Comparison of ENCODE assay signal across 17 cellular contexts in the genomic region with DNA sequence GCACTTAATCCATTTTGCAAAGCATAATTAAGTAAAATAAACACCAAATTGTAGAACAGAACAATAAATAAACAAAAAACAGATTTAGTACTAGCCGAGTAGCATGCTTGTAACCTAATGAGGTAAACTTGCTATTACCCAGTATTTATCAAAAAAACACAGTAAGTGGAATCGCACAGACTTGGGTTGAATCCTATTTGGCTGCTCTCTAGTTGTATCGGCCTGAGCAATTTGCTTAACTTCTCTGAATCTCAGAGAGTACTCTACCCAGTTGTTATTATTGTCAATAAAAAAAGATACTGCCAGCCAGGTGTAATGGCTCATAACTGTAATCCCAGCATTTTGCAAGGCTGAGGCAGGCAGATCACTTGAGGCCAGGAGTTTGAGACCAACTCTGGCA.
DNase-seq lines count a peak whose midpoint lies in the region; ATAC-seq, FAIRE-seq and TF ChIP-seq lines count a peak whose summit lies in the region.
"Had no signal": no experiment of that assay in that cellular context is flagged by ENCODE, and none has a peak within 500 bp of the region (broad histone marks: within the 10 kb centered on the region; RNA-seq: fewer than 3 reads in every experiment).

No MANE protein-coding gene starts in this region.

- TF ChIP-seq RAD21 in liver (IDR thresholded peaks at IDR 0.05) = no peak
- no peak for TF ChIP-seq RAD21 in HepG2 (CRISPR knock-in tag; IDR thresholded peaks at IDR 0.05)

- TF ChIP-seq CTCF in liver (IDR thresholded peaks at IDR 0.05; ENCODE audit: low read depth, low read length, missing input control) (no peak), HepG2 (CRISPR knock-in tag; IDR thresholded peaks at IDR 0.05) (no peak), parathyroid adenoma (IDR thresholded peaks at IDR 0.05) (no peak), Caco-2 (IDR thresholded peaks at IDR 0.05; ENCODE audit: insufficient read depth in 1 of 2, low read depth in 1 of 2, low read length in 1 of 2, severe bottlenecking in 1 of 2, unreplicated experiment in 1 of 2) (no peak)

- TF ChIP-seq EP300 in HepG2 (IDR thresholded peaks at IDR 0.05; ENCODE audit: low read depth in 2 of 2, low read length in 2 of 2) (no peak), HepG2 (CRISPR knock-in tag; IDR thresholded peaks at IDR 0.05; ENCODE audit: borderline replicate concordance) (no peak)

- no peak for ATAC-seq in HepG2
- ATAC-seq: A549 had no signal

- POLR2A ChIA-PET in HepG2 (lab: Yijun Ruan, JAX) = no interaction called here
- POLR2A ChIA-PET in Caco-2 (lab: Charles Lee) = no interaction called here

- no peak for DNase-seq in HepG2 (ENCODE audit: low spot score)
- no peak for DNase-seq in EL
- DNase-seq in Caco-2 = no peak
- no peak for DNase-seq in HCEC 1CT
- no peak for DNase-seq in GDM1 (lab: John Stamatoyannopoulos, UW)
- DNase-seq: C1 segment of cervical spinal cord, DND-41, GF-D8, GM23248, KG1, NCI-H1048, NCI-H1436 treated with DMSO at 0.1 percent for 48 hours had no signal

- H3K4me3 Mint-ChIP-seq in Caco-2 (ENCODE audit: unreplicated experiment) = no peak overlapping the region

- no peaks in the 10 kb centered on the region for H3K36me3 Mint-ChIP-seq in Caco-2 (ENCODE audit: insufficient read depth, unreplicated experiment)

- no peaks in the 10 kb centered on the region for H4K20me1 ChIP-seq in HepG2 (ENCODE audit: insufficient read depth, low read length)

- no peaks in the 10 kb centered on the region for H3K9me3 ChIP-seq in liver (ENCODE audit: control insufficient read depth in 4 of 4, low read length in 3 of 4)
- peaks cover 72% of the 10 kb centered on the region for H3K9me3 ChIP-seq in HepG2 (ENCODE audit: low read length)
- no peaks in the 10 kb centered on the region for H3K9me3 ChIP-seq in parathyroid adenoma (ENCODE audit: control insufficient read depth, low read length)
- no peaks in the 10 kb centered on the region for H3K9me3 ChIP-seq in Caco-2
- H3K9me3 ChIP-seq: A549 had no signal

- CTCF ChIA-PET in HepG2 (lab: Yijun Ruan, JAX; ENCODE audit: low intra/inter-chr PET ratio, low total read pairs) = no interaction called here
- CTCF ChIA-PET in Caco-2 (lab: Charles Lee) = no interaction called here

- H3K4me3 ChIP-seq in liver (ENCODE audit: low read depth in 1 of 3, low read length in 3 of 3) (no peak overlapping the region), HepG2 (replicated peaks in 1 of 3; ENCODE audit: insufficient read depth in 1 of 3, low read depth in 2 of 3, low read length in 3 of 3) (no peak overlapping the region), parathyroid adenoma (ENCODE audit: low read depth, low read length) (no peak overlapping the region), Caco-2 (ENCODE audit: low read depth, low read length) (no peak overlapping the region)
- H3K4me3 ChIP-seq: A549, GM23248 had no signal

- H3K4me1 Mint-ChIP-seq in Caco-2 (ENCODE audit: low read depth, unreplicated experiment) = no peaks in the 10 kb centered on the region

- in situ Hi-C loops in HepG2 (cut with HindIII; ENCODE audit: extremely low pct_ligation_motif_present, low pct_unique_long_range_greater_than_20kb) = no loop called here

- H3K27ac Mint-ChIP-seq in Caco-2 (ENCODE audit: unreplicated experiment) = no peak overlapping the region

- no peak overlapping the region for H3K9ac ChIP-seq in liver (ENCODE audit: low read depth in 1 of 2, low read length in 2 of 2)
- H3K9ac ChIP-seq in HepG2 (ENCODE audit: insufficient read depth, low read depth, low read length) = no peak overlapping the region
- H3K9ac ChIP-seq in parathyroid adenoma = no peak overlapping the region
- H3K9ac ChIP-seq: GM23248 had no signal

- no peaks in the 10 kb centered on the region for H3K79me2 ChIP-seq in HepG2 (ENCODE audit: insufficient read depth, low read length)
- H3K79me2 ChIP-seq in parathyroid adenoma = no peaks in the 10 kb centered on the region

- BruUV-seq in HepG2 (replicated peaks; lab: Mats Ljungman, UMichigan) = no TSS peak
- no TSS peak for BruUV-seq in Caco-2 (replicated peaks; lab: Mats Ljungman, UMichigan)

- H3K4me1 ChIP-seq in liver (ENCODE audit: control insufficient read depth in 4 of 4, insufficient read depth in 4 of 4, low read length in 3 of 4) = peaks cover 0 to 15% (median 8%) of the 10 kb centered on the region in 4 donors
- no peaks in the 10 kb centered on the region for H3K4me1 ChIP-seq in HepG2 (ENCODE audit: insufficient read depth, low read length)
- peaks cover 6% of the 10 kb centered on the region for H3K4me1 ChIP-seq in parathyroid adenoma
- no peaks in the 10 kb centered on the region for H3K4me1 ChIP-seq in Caco-2
- H3K4me1 ChIP-seq: A549 had no signal

- TF ChIP-seq POLR2A in HepG2 (IDR thresholded peaks at IDR 0.05; ENCODE audit: insufficient read depth in 1 of 2, low read depth in 2 of 2, low read length in 2 of 2) = no peak

- no peak overlapping the region for H2AFZ ChIP-seq in HepG2 (ENCODE audit: low read length)
- H2AFZ ChIP-seq in parathyroid adenoma = peak overlapping the region; percentile 47
- H2AFZ ChIP-seq: GM23248 had no signal

- intact Hi-C loops in HepG2 (cut with micrococcal nuclease; ENCODE audit: unreplicated experiment) = no loop called here
- intact Hi-C loops in Caco-2 (cut with micrococcal nuclease; ENCODE audit: unreplicated experiment) = no loop called here

- no peaks in the 10 kb centered on the region for H3K27me3 Mint-ChIP-seq in Caco-2 (ENCODE audit: insufficient read depth, unreplicated experiment)

- H3K27ac ChIP-seq in liver (ENCODE audit: low read depth in 1 of 2, low read length in 2 of 2) (no peak overlapping the region), HepG2 (ENCODE audit: extremely low read length, insufficient read depth, low read length) (no peak overlapping the region), parathyroid adenoma (no peak overlapping the region)
- H3K27ac ChIP-seq: A549, GM23248 had no signal

- FAIRE-seq in HepG2 (lab: Jason Lieb, UNC) (no peak), islet of Langerhans (lab: Jason Lieb, UNC) (peak; percentile 53)
- FAIRE-seq: A549, GM12892 had no signal

- no peaks in the 10 kb centered on the region for H3K9me3 Mint-ChIP-seq in Caco-2 (ENCODE audit: unreplicated experiment)

- 35% methylated on average over 3 of the region's 3 CpGs for WGBS in liver
- 58% methylated on average over 3 of the region's 3 CpGs for WGBS in HepG2 (ENCODE audit: low lambda C conversion rate)

- no peaks in the 10 kb centered on the region for H3K27me3 ChIP-seq in liver (ENCODE audit: control insufficient read depth in 4 of 4, insufficient read depth in 4 of 4, low read length in 3 of 4)
- H3K27me3 ChIP-seq in HepG2 (ENCODE audit: control insufficient read depth in 1 of 2, insufficient read depth in 2 of 2, low read length in 2 of 2) = no peaks in the 10 kb centered on the region
- H3K27me3 ChIP-seq in parathyroid adenoma (ENCODE audit: control insufficient read depth, insufficient read depth, low read length) = no peaks in the 10 kb centered on the region
- no peaks in the 10 kb centered on the region for H3K27me3 ChIP-seq in Caco-2 (replicated peaks; ENCODE audit: control insufficient read depth, insufficient read depth, low read length)

- H3K4me2 ChIP-seq in HepG2 (ENCODE audit: low read depth, low read length) (no peak overlapping the region), parathyroid adenoma (ENCODE audit: low read length) (no peak overlapping the region)
- H3K4me2 ChIP-seq: A549 had no signal

- no peaks in the 10 kb centered on the region for H3K36me3 ChIP-seq in liver (ENCODE audit: control insufficient read depth in 4 of 4, insufficient read depth in 3 of 4, low read depth in 1 of 4, low read length in 3 of 4)
- no peaks in the 10 kb centered on the region for H3K36me3 ChIP-seq in HepG2 (replicated peaks in 1 of 2; ENCODE audit: control insufficient read depth in 1 of 2, insufficient read depth in 2 of 2, low read length in 2 of 2)
- no peaks in the 10 kb centered on the region for H3K36me3 ChIP-seq in parathyroid adenoma (ENCODE audit: control insufficient read depth, insufficient read depth, low read length)
- H3K36me3 ChIP-seq in Caco-2 (ENCODE audit: control insufficient read depth, insufficient read depth, low read length) = no peaks in the 10 kb centered on the region

TF ChIP-seq in liver, 16 proteins besides CTCF, POLR2A, EP300 and RAD21:
- TF ChIP-seq YY1 (IDR thresholded peaks at IDR 0.05) (peak; percentile 7), GABPA (IDR thresholded peaks at IDR 0.05 in 1 of 2, conservative IDR thresholded peaks at IDR 0.05 in 1 of 2) (no peak)

TF ChIP-seq in HepG2, 621 proteins besides CTCF, POLR2A, EP300 and RAD21 (continues in another document):
- TF ChIP-seq, protein P1, sequence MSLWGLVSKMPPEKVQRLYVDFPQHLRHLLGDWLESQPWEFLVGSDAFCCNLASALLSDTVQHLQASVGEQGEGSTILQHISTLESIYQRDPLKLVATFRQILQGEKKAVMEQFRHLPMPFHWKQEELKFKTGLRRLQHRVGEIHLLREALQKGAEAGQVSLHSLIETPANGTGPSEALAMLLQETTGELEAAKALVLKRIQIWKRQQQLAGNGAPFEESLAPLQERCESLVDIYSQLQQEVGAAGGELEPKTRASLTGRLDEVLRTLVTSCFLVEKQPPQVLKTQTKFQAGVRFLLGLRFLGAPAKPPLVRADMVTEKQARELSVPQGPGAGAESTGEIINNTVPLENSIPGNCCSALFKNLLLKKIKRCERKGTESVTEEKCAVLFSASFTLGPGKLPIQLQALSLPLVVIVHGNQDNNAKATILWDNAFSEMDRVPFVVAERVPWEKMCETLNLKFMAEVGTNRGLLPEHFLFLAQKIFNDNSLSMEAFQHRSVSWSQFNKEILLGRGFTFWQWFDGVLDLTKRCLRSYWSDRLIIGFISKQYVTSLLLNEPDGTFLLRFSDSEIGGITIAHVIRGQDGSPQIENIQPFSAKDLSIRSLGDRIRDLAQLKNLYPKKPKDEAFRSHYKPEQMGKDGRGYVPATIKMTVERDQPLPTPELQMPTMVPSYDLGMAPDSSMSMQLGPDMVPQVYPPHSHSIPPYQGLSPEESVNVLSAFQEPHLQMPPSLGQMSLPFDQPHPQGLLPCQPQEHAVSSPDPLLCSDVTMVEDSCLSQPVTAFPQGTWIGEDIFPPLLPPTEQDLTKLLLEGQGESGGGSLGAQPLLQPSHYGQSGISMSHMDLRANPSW (CRISPR knock-in tag; IDR thresholded peaks at IDR 0.05; ENCODE audit: borderline replicate concordance) = no peak
- TF ChIP-seq, protein P2, sequence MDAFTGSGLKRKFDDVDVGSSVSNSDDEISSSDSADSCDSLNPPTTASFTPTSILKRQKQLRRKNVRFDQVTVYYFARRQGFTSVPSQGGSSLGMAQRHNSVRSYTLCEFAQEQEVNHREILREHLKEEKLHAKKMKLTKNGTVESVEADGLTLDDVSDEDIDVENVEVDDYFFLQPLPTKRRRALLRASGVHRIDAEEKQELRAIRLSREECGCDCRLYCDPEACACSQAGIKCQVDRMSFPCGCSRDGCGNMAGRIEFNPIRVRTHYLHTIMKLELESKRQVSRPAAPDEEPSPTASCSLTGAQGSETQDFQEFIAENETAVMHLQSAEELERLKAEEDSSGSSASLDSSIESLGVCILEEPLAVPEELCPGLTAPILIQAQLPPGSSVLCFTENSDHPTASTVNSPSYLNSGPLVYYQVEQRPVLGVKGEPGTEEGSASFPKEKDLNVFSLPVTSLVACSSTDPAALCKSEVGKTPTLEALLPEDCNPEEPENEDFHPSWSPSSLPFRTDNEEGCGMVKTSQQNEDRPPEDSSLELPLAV (CRISPR knock-in tag; conservative IDR thresholded peaks at IDR 0.05; ENCODE audit: low read depth) = no peak
